Comparison of ENCODE assay signal across 11 cellular contexts in the genomic region with DNA sequence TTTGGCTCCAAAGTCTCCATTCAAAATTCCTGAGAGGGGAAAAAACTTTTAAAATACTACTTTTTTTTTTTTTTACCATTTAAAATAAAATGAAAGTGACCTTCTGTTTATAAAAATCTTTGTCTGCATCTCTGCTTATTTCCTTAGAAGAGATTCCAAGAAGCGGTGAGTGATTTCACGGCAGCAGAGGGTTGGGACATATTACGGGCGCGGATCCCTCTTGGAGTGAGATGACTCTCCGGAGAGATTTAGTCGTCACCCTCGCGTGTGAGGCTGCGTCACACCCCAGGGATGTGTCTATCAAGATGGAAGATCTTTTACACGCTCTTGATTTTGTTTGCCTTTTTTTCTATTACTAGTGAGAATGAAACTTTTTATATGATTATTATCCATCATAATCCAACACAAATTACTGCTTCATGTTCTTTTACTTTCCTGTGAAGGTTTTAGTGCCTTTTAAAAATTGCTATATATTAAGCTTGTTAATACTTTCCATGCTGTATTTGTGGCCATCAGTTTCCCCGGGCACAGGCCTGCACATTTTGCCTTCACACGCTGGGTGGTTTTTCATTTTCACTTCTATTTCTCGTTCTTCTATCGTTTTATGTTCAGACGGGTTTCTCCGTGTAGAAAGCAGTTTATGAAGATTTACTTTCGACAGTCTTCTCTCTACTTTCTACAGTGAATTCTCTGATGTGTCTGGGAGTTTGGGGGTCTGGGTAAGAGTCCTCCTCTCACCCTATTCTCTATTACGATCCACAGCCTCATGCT. TPM values are rescaled to one million over a fixed set of nuclear protein-coding genes. Genes with fewer than 3 reads are reported as not detected.
DNase-seq lines count a peak whose midpoint lies in the region; ATAC-seq, FAIRE-seq and TF ChIP-seq lines count a peak whose summit lies in the region.
"Had no signal": no experiment of that assay in that cellular context is flagged by ENCODE, and none has a peak within 500 bp of the region (broad histone marks: within the 10 kb centered on the region; RNA-seq: fewer than 3 reads in every experiment).

No MANE protein-coding gene starts in this region.

- peak overlapping the region; percentile 16; the same call in 1 of the 2 replicates for H3K4me3 ChIP-seq in GM08714 (ENCODE audit: low read length)
- no peak overlapping the region for H3K4me3 ChIP-seq in effector memory CD4-positive, alpha-beta T cell (ENCODE audit: insufficient read depth, low read depth, low read length, poor library complexity, severe bottlenecking)
- no peak overlapping the region for H3K4me3 ChIP-seq in prostate gland

- peak overlapping the region in 2 of 3 donors; percentile 36 to 39 for H3K4me3 Mint-ChIP-seq in T-cell
- H3K4me3 Mint-ChIP-seq: brain had no signal

- peaks cover 51% of the 10 kb centered on the region for H3K36me3 ChIP-seq in effector memory CD4-positive, alpha-beta T cell (ENCODE audit: control insufficient read depth, insufficient read depth, low read length)
- H3K36me3 ChIP-seq in prostate gland = no peaks in the 10 kb centered on the region

- no peak for FAIRE-seq in RCC 7860 (lab: Jason Lieb, UNC)

- POLR2A ChIA-PET in T-cell (lab: Charles Lee) = interaction anchor here in 1 of 2 donors (0.6 to 10.4 kb wide), 2 partner anchors 8 to 71 kb away, joined by 9 to 91 read pairs; no protein-coding TSS in a partner anchor

- H3K27me3 ChIP-seq in effector memory CD4-positive, alpha-beta T cell (replicated peaks; ENCODE audit: control insufficient read depth, insufficient read depth, low read length, poor library complexity, severe bottlenecking) = no peaks in the 10 kb centered on the region
- peaks cover 5% of the 10 kb centered on the region for H3K27me3 ChIP-seq in prostate gland (replicated peaks; ENCODE audit: insufficient read depth)
- H3K27me3 ChIP-seq: neutrophil had no signal

- no peaks in the 10 kb centered on the region for H3K9me3 ChIP-seq in effector memory CD4-positive, alpha-beta T cell (ENCODE audit: control insufficient read depth, low read length)
- H3K9me3 ChIP-seq in prostate gland = no peaks in the 10 kb centered on the region
- H3K9me3 ChIP-seq: heart left ventricle, neutrophil had no signal

- peak overlapping the region; percentile 84 to 87 for H3K27ac Mint-ChIP-seq in T-cell
- H3K27ac Mint-ChIP-seq: brain had no signal

- H3K27me3 Mint-ChIP-seq in T-cell = no peaks in the 10 kb centered on the region

- H3K4me1 ChIP-seq in effector memory CD4-positive, alpha-beta T cell (ENCODE audit: control insufficient read depth, insufficient read depth, low read length, poor library complexity, severe bottlenecking) = peaks cover 67% of the 10 kb centered on the region
- H3K4me1 ChIP-seq in prostate gland (replicated peaks) = no peaks in the 10 kb centered on the region

- ATAC-seq in T-cell (replicated peaks in 1 of 4) = no peak

- WGBS in prostate gland = 44% methylated on average over 19 of the region's 19 CpGs

- H3K36me3 Mint-ChIP-seq in T-cell = peaks cover 52% of the 10 kb centered on the region
- H3K36me3 Mint-ChIP-seq: brain had no signal

- H3K9me3 Mint-ChIP-seq in T-cell = no peaks in the 10 kb centered on the region
- H3K9me3 Mint-ChIP-seq: brain had no signal

- peak in 1 of 34 experiments; percentile 33 for DNase-seq in T-cell
- peak in 1 of 3 donors; percentile 44 for DNase-seq in effector memory CD4-positive, alpha-beta T cell
- peak; percentile 70 to 76 for DNase-seq in stimulated activated CD4-positive, alpha-beta T cell treated with anti-CD3 and anti-CD28 coated beads, Interleukin-2, amount 100 ng/mL, for 24 hours
- no peak for DNase-seq in RCC 7860 (ENCODE audit: low spot score)
- DNase-seq in prostate gland (ENCODE audit: low spot score) = no peak
- no peak for DNase-seq in NCI-H774 (lab: John Stamatoyannopoulos, UW)
- DNase-seq: NCI-H1436 had no signal

- H3K27ac ChIP-seq in effector memory CD4-positive, alpha-beta T cell (ENCODE audit: insufficient read depth, low read length, poor library complexity, severe bottlenecking) = peak overlapping the region; percentile 76
- no peak overlapping the region for H3K27ac ChIP-seq in prostate gland
- H3K27ac ChIP-seq: neutrophil had no signal

- no peak for TF ChIP-seq CTCF in prostate gland (IDR thresholded peaks at IDR 0.05)

- CTCF ChIA-PET in T-cell (lab: Charles Lee) = no interaction called here

- no peak for TF ChIP-seq POLR2A in prostate gland (IDR thresholded peaks at IDR 0.05)

- peaks cover 48 to 93% (median 83%) of the 10 kb centered on the region in 3 donors for H3K4me1 Mint-ChIP-seq in T-cell

- intact Hi-C loops in prostate gland (cut with DNase I) = no loop called here

RNA-seq across cellular contexts. Expression of a gene that starts 9.7 kb away (rescaled TPM):
- total RNA-seq in T-cell = 100 to 1,000 TPM; 140 to 220 (median 145) TPM
- 1 to 10 TPM; 2.5 to 3.4 TPM for total RNA-seq in prostate gland

Comparison
In these comparisons a context has a peak if more than half of its experiments do, and no peak if none do; other contexts are left out.
1. DNase-seq: peak in stimulated activated CD4-positive, alpha-beta T cell treated with anti-CD3 and anti-CD28 coated beads, Interleukin-2, amount 100 ng/mL, for 24 hours (2 of 2); none in RCC 7860 (single experiment), prostate gland (single experiment) and NCI-H774 (single experiment).
2. RNA of a gene that starts 9.7 kb away (total RNA-seq): 140 to 220 TPM in T-cell; 2.5 to 3.4 TPM in prostate gland; every median in the first group is over 10 times any median in the second.